ENCODE assay signal across 15 cellular contexts in the genomic region with DNA sequence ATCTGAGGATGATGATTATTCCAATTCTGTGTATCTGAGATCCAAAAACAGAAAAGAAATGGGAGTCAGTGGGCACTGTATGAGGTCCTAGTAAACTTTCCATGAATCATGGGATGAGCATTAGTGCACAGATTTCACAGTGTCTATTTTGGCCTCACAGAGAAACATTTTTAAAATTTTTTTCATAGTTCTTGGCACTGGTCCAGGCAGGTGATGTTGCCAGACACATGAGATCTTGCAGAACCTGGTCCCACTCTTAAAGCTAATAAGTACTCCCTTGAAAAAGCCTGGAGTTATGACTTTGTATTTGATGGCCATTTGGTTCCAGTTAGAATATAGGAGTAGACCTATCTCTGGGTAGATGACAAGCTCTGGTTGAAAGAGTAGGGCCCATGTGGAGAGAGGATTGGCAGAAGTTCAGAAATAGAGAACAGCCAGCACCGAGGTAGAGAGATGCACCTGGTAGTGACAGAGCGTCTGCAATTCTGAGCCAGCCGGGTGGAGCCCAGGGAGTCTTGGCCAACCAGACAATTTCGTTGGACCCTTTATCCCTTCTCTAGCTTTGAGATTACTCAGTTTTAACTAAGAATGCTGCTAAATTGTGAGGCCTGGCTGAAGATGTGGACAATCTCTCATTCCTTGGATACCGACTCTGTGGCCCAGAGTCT. TPM values are rescaled to one million over a fixed set of nuclear protein-coding genes. Genes with fewer than 3 reads are reported as not detected.
"Had no signal": no experiment of that assay in that cellular context is flagged by ENCODE, and none has a peak within 500 bp of the region (broad histone marks: within the 10 kb centered on the region; RNA-seq: fewer than 3 reads in every experiment).

No MANE protein-coding gene starts in this region.

- H3K27me3 ChIP-seq: right atrium auricular region, tibial nerve had no signal

- H3K27ac ChIP-seq: right atrium auricular region, tibial nerve, WERI-Rb-1 had no signal

- H3K4me3 ChIP-seq: lung, right atrium auricular region, tibial nerve had no signal

- H3K4me1 ChIP-seq: right atrium auricular region had no signal

- ATAC-seq: activated CD8-positive, alpha-beta T cell treated with anti-CD3 and anti-CD28 coated beads for 36 hours; stimulated activated effector memory CD8-positive, alpha-beta T cell treated with anti-CD3 and anti-CD28 coated beads, Interleukin-12 subunit alpha, Interleukin-12 subunit beta, amount 100 ng/mL, for 72 hours had no signal

- H3K36me3 ChIP-seq: right atrium auricular region, tibial nerve, WERI-Rb-1 had no signal

- H3K9me3 ChIP-seq: right atrium auricular region, tibial nerve had no signal

- DNase-seq: activated CD4-positive, alpha-beta T cell treated with anti-CD3 and anti-CD28 coated beads for 4 hours; activated CD8-positive, alpha-beta memory T cell treated with anti-CD3 and anti-CD28 coated beads, Interleukin-2, amount 50 U/mL, for 48 hours; activated CD8-positive, alpha-beta T cell treated with anti-CD3 and anti-CD28 coated beads for 36 hours; activated naive CD4-positive, alpha-beta T cell; aorta; glutamatergic neuron; left cardiac atrium; naive B cell; posterior cingulate gyrus; WERI-Rb-1 had no signal

RNA-seq across cellular contexts. Expression of gene TNFSF15, which starts 6.3 kb away (rescaled TPM):
- total RNA-seq: bronchial epithelial cell had no signal
